Comparison of ENCODE assay signal across 8 cellular contexts in genomic region chr12:56487448-56488040, GRCh38. TPM values are rescaled to one million over a fixed set of nuclear protein-coding genes. Genes with fewer than 3 reads are reported as not detected.
DNase-seq lines count a peak whose midpoint lies in the region; ATAC-seq and TF ChIP-seq lines count a peak whose summit lies in the region.

No MANE protein-coding gene starts in this region.

- TF ChIP-seq CTCF in BJ (IDR thresholded peaks at IDR 0.05; ENCODE audit: insufficient read depth, low read depth, low read length) (no peak), fibroblast of lung (conservative IDR thresholded peaks at IDR 0.05 in 1 of 2, IDR thresholded peaks at IDR 0.05 in 1 of 2; ENCODE audit: low read depth in 1 of 2, low read length in 2 of 2) (no peak)

- no peaks in the 10 kb centered on the region for H4K20me1 ChIP-seq in fibroblast of lung (ENCODE audit: control insufficient read depth, extremely low read depth, insufficient read depth, low read length)

- no peak overlapping the region for H3K27ac Mint-ChIP-seq in activated CD4-positive, alpha-beta memory T cell treated with anti-CD3 and anti-CD28 coated beads, Interleukin-2, amount 10 ng/mL, durations not matched to agents 7 days and 5 days
- no peak overlapping the region for H3K27ac Mint-ChIP-seq in natural killer cell treated with Interleukin-12 subunit alpha and Interleukin-12 subunit beta and Interleukin-15 and Interleukin-18, amount 100 ng/mL, for 72 hours

- H3K27ac ChIP-seq in HUES64 (ENCODE audit: low read depth, low read length) (no peak overlapping the region), fibroblast of lung (ENCODE audit: insufficient read depth, low read length) (no peak overlapping the region)

- H3K27me3 Mint-ChIP-seq in activated CD4-positive, alpha-beta memory T cell treated with anti-CD3 and anti-CD28 coated beads, Interleukin-2, amount 10 ng/mL, durations not matched to agents 7 days and 5 days = peaks cover 48% of the 10 kb centered on the region
- H3K27me3 Mint-ChIP-seq in natural killer cell treated with Interleukin-12 subunit alpha and Interleukin-12 subunit beta and Interleukin-15 and Interleukin-18, amount 100 ng/mL, for 72 hours = peaks cover 25 to 32% of the 10 kb centered on the region in 2 donors

- H3K9ac ChIP-seq in HUES64 (ENCODE audit: low read depth, low read length) (peak overlapping the region; percentile 16), fibroblast of lung (ENCODE audit: insufficient read depth, low read length) (no peak overlapping the region)

- H3K4me3 ChIP-seq in BJ (ENCODE audit: low read depth, low read length) (peak overlapping the region; percentile 52), HUES64 (ENCODE audit: low read length) (peak overlapping the region; percentile 72), fibroblast of lung (replicated peaks in 1 of 4; ENCODE audit: control extremely low read depth in 1 of 4, insufficient read depth in 1 of 4, low read depth in 3 of 4, low read length in 4 of 4) (peak overlapping the region; percentile 30 to 56 (median 41))

- DNase-seq in BJ (ENCODE audit: low read depth) (no peak), fibroblast of lung (ENCODE audit: low read depth in 2 of 2) (peak in 1 of 2 donors; percentile 6), NAMALWA (ENCODE audit: low spot score) (no peak), Kasumi-1 (lab: John Stamatoyannopoulos, UW) (no peak)
- peak; percentile 19 for DNase-seq in activated CD4-positive, alpha-beta memory T cell treated with anti-CD3 and anti-CD28 coated beads, Interleukin-2, amount 10 ng/mL, durations not matched to agents 7 days and 5 days
- no peak for DNase-seq in natural killer cell treated with Interleukin-12 subunit alpha and Interleukin-12 subunit beta and Interleukin-15 and Interleukin-18, amount 100 ng/mL, for 72 hours (ENCODE audit: low spot score)

- CTCF ChIA-PET in BJ (lab: Yijun Ruan, JAX) = interaction anchor here (1.2 kb wide), 1 partner anchor 18 kb away, joined by 3 read pairs; no protein-coding TSS in a partner anchor
- CTCF ChIA-PET in activated CD4-positive, alpha-beta memory T cell treated with anti-CD3 and anti-CD28 coated beads, Interleukin-2, amount 10 ng/mL, durations not matched to agents 7 days and 5 days (lab: Charles Lee) = interaction anchor here (1.2 kb wide), 1 partner anchor 23 kb away, joined by 3 read pairs; no protein-coding TSS in a partner anchor

- H3K4me1 ChIP-seq in HUES64 (ENCODE audit: insufficient read depth, low read length) (no peaks in the 10 kb centered on the region), fibroblast of lung (ENCODE audit: control insufficient read depth, extremely low read depth, insufficient read depth, low read length) (peaks cover 4% of the 10 kb centered on the region)

- H3K79me2 ChIP-seq in fibroblast of lung (ENCODE audit: control insufficient read depth, insufficient read depth, low read length) = no peaks in the 10 kb centered on the region

- no peaks in the 10 kb centered on the region for H3K36me3 Mint-ChIP-seq in activated CD4-positive, alpha-beta memory T cell treated with anti-CD3 and anti-CD28 coated beads, Interleukin-2, amount 10 ng/mL, durations not matched to agents 7 days and 5 days (ENCODE audit: low read depth)
- no peaks in the 10 kb centered on the region for H3K36me3 Mint-ChIP-seq in natural killer cell treated with Interleukin-12 subunit alpha and Interleukin-12 subunit beta and Interleukin-15 and Interleukin-18, amount 100 ng/mL, for 72 hours

- peak overlapping the region; percentile 71 for H3K4me3 Mint-ChIP-seq in activated CD4-positive, alpha-beta memory T cell treated with anti-CD3 and anti-CD28 coated beads, Interleukin-2, amount 10 ng/mL, durations not matched to agents 7 days and 5 days
- peak overlapping the region; percentile 85 for H3K4me3 Mint-ChIP-seq in natural killer cell treated with Interleukin-12 subunit alpha and Interleukin-12 subunit beta and Interleukin-15 and Interleukin-18, amount 100 ng/mL, for 72 hours

- peaks cover 6% of the 10 kb centered on the region; the same call in 1 of the 2 replicates for H3K9me3 ChIP-seq in HUES64 (ENCODE audit: insufficient read depth, low read depth, low read length)
- H3K9me3 ChIP-seq in fibroblast of lung (ENCODE audit: control insufficient read depth, insufficient read depth, low read depth, low read length) = no peaks in the 10 kb centered on the region

- H3K9me3 Mint-ChIP-seq in activated CD4-positive, alpha-beta memory T cell treated with anti-CD3 and anti-CD28 coated beads, Interleukin-2, amount 10 ng/mL, durations not matched to agents 7 days and 5 days = no peaks in the 10 kb centered on the region
- H3K9me3 Mint-ChIP-seq in natural killer cell treated with Interleukin-12 subunit alpha and Interleukin-12 subunit beta and Interleukin-15 and Interleukin-18, amount 100 ng/mL, for 72 hours = no peaks in the 10 kb centered on the region

- peaks cover 20% of the 10 kb centered on the region for H3K4me1 Mint-ChIP-seq in activated CD4-positive, alpha-beta memory T cell treated with anti-CD3 and anti-CD28 coated beads, Interleukin-2, amount 10 ng/mL, durations not matched to agents 7 days and 5 days
- H3K4me1 Mint-ChIP-seq in natural killer cell treated with Interleukin-12 subunit alpha and Interleukin-12 subunit beta and Interleukin-15 and Interleukin-18, amount 100 ng/mL, for 72 hours (ENCODE audit: low read depth in 2 of 2) = peaks cover 12 to 16% of the 10 kb centered on the region in 2 donors

- POLR2A ChIA-PET in BJ (lab: Charles Lee) = no interaction called here
- POLR2A ChIA-PET in activated CD4-positive, alpha-beta memory T cell treated with anti-CD3 and anti-CD28 coated beads, Interleukin-2, amount 10 ng/mL, durations not matched to agents 7 days and 5 days (lab: Charles Lee) = interaction anchor here (2.1 kb wide), 1 partner anchor 38 kb away, joined by 6 read pairs; the partner anchor contains the start of gene TIMELESS

- peak overlapping the region; percentile 53 for H2AFZ ChIP-seq in fibroblast of lung (ENCODE audit: low read length)

- peak overlapping the region; percentile 82 for H3K4me2 ChIP-seq in fibroblast of lung (ENCODE audit: extremely low read depth, insufficient read depth, low read length)

- peak; percentile 24 for ATAC-seq in GM19023 (IDR thresholded peaks at IDR 0.05; ENCODE audit: unreplicated experiment)
- ATAC-seq in natural killer cell treated with Interleukin-12 subunit alpha and Interleukin-12 subunit beta and Interleukin-15 and Interleukin-18, amount 100 ng/mL, for 72 hours = peak; percentile 5 to 57

- H3K27me3 ChIP-seq in BJ (ENCODE audit: control insufficient read depth, insufficient read depth, low read length) = peaks cover 6% of the 10 kb centered on the region
- peaks cover 58% of the 10 kb centered on the region for H3K27me3 ChIP-seq in HUES64 (ENCODE audit: insufficient read depth, low read length)
- peaks cover 41% of the 10 kb centered on the region for H3K27me3 ChIP-seq in fibroblast of lung (ENCODE audit: control insufficient read depth, insufficient read depth, low read length)

- H3K36me3 ChIP-seq in BJ (ENCODE audit: control insufficient read depth, insufficient read depth, low read length) = no peaks in the 10 kb centered on the region
- no peaks in the 10 kb centered on the region for H3K36me3 ChIP-seq in HUES64 (ENCODE audit: insufficient read depth, low read length)
- no peaks in the 10 kb centered on the region for H3K36me3 ChIP-seq in fibroblast of lung (ENCODE audit: control insufficient read depth, insufficient read depth, low read length)

- 7% methylated on average over 44 of the region's 44 CpGs for WGBS in HUES64

RNA-seq across cellular contexts. Expression of gene GLS2, which starts 0.4 kb away (rescaled TPM):
- polyA plus RNA-seq in BJ (2011; rRNA removed) = 0.13 and 0.18 TPM in 2 replicates
- polyA minus RNA-seq in BJ (2011; rRNA and poly(A)+ RNA removed) = 0.21 and 1.8 TPM in 2 replicates
- 5.5 TPM for polyA plus RNA-seq in HUES64 (2013, experiment 1 of 2)
- polyA plus RNA-seq in HUES64 (2013, experiment 2 of 2) = 6.8 TPM
- 1 to 10 TPM in 1 of 2 experiments, under 1 TPM in 1; 0.33 to 1.3 TPM for total RNA-seq in activated CD4-positive, alpha-beta memory T cell treated with anti-CD3 and anti-CD28 coated beads, Interleukin-2, amount 10 ng/mL, durations not matched to agents 7 days and 5 days
- total RNA-seq in fibroblast of lung = under 0.01 and 0.17 TPM in 2 replicates
- 0.03 and 0.08 TPM in 2 replicates for polyA plus RNA-seq in fibroblast of lung
- polyA plus RNA-seq in fibroblast of lung (2012) = 0.10 TPM in 1 of 2 replicates, not detected in the other
- 0.78 TPM in 1 of 2 replicates, not detected in the other for polyA minus RNA-seq in fibroblast of lung (ENCODE audit: low replicate concordance)
- under 1 TPM in 1 of 2 donors, not detected in 1; 0.17 TPM for total RNA-seq in natural killer cell treated with Interleukin-12 subunit alpha and Interleukin-12 subunit beta and Interleukin-15 and Interleukin-18, amount 100 ng/mL, for 72 hours

RNA-seq across cellular contexts. Expression of gene SPRYD4, which starts 19.2 kb away (rescaled TPM):
- 2.4 and 2.6 TPM in 2 replicates for polyA plus RNA-seq in BJ (2011; rRNA removed)
- 1.9 and 2.2 TPM in 2 replicates for polyA minus RNA-seq in BJ (2011; rRNA and poly(A)+ RNA removed)
- polyA plus RNA-seq in HUES64 (2013, experiment 1 of 2) = 1.9 TPM
- 1.5 TPM for polyA plus RNA-seq in HUES64 (2013, experiment 2 of 2)
- total RNA-seq in activated CD4-positive, alpha-beta memory T cell treated with anti-CD3 and anti-CD28 coated beads, Interleukin-2, amount 10 ng/mL, durations not matched to agents 7 days and 5 days = 1 to 10 TPM; 2.9 to 3.1 TPM
- total RNA-seq in fibroblast of lung = 1.0 and 1.7 TPM in 2 replicates
- 2.1 and 3.0 TPM in 2 replicates for polyA plus RNA-seq in fibroblast of lung
- 1.3 and 2.0 TPM in 2 replicates for polyA plus RNA-seq in fibroblast of lung (2012)
- polyA minus RNA-seq in fibroblast of lung (ENCODE audit: low replicate concordance) = 1.6 and 1.9 TPM in 2 replicates
- 1 to 10 TPM; 2.8 to 6.9 TPM for total RNA-seq in natural killer cell treated with Interleukin-12 subunit alpha and Interleukin-12 subunit beta and Interleukin-15 and Interleukin-18, amount 100 ng/mL, for 72 hours

RNA-seq across cellular contexts. Expression of gene MIP, which starts 33.1 kb away (rescaled TPM):
- polyA plus RNA-seq in BJ (2011; rRNA removed) = 0.10 and 0.12 TPM in 2 replicates
- not detected in 2 replicates for polyA minus RNA-seq in BJ (2011; rRNA and poly(A)+ RNA removed)
- polyA plus RNA-seq in HUES64 (2013, experiment 1 of 2) = 0.20 TPM
- not detected for polyA plus RNA-seq in HUES64 (2013, experiment 2 of 2)
- total RNA-seq in activated CD4-positive, alpha-beta memory T cell treated with anti-CD3 and anti-CD28 coated beads, Interleukin-2, amount 10 ng/mL, durations not matched to agents 7 days and 5 days = not detected
- total RNA-seq in fibroblast of lung = not detected in 2 replicates
- not detected in 2 replicates for polyA plus RNA-seq in fibroblast of lung
- polyA plus RNA-seq in fibroblast of lung (2012) = not detected in 2 replicates
- not detected in 2 replicates for polyA minus RNA-seq in fibroblast of lung (ENCODE audit: low replicate concordance)
- total RNA-seq in natural killer cell treated with Interleukin-12 subunit alpha and Interleukin-12 subunit beta and Interleukin-15 and Interleukin-18, amount 100 ng/mL, for 72 hours = under 1 TPM in 1 of 2 donors, not detected in 1; 0.75 TPM

RNA-seq across cellular contexts. Expression of gene RBMS2, which starts 34.1 kb away (rescaled TPM):
- 67.9 and 68.4 TPM in 2 replicates for polyA plus RNA-seq in BJ (2011; rRNA removed)
- 71.8 and 87.2 TPM in 2 replicates for polyA minus RNA-seq in BJ (2011; rRNA and poly(A)+ RNA removed)
- 4.4 TPM for polyA plus RNA-seq in HUES64 (2013, experiment 1 of 2)
- polyA plus RNA-seq in HUES64 (2013, experiment 2 of 2) = 5.9 TPM
- total RNA-seq in activated CD4-positive, alpha-beta memory T cell treated with anti-CD3 and anti-CD28 coated beads, Interleukin-2, amount 10 ng/mL, durations not matched to agents 7 days and 5 days = 1 to 10 TPM; 3.8 to 4.3 TPM
- total RNA-seq in fibroblast of lung = 11.3 and 23.1 TPM in 2 replicates
- polyA plus RNA-seq in fibroblast of lung = 66.9 and 76.2 TPM in 2 replicates
- polyA plus RNA-seq in fibroblast of lung (2012) = 31.1 and 37.3 TPM in 2 replicates
- polyA minus RNA-seq in fibroblast of lung (ENCODE audit: low replicate concordance) = 95.2 and 124 TPM in 2 replicates
- total RNA-seq in natural killer cell treated with Interleukin-12 subunit alpha and Interleukin-12 subunit beta and Interleukin-15 and Interleukin-18, amount 100 ng/mL, for 72 hours = 1 to 10 TPM; 1.5 to 2.9 TPM

RNA-seq across cellular contexts. Expression of gene TIMELESS, which starts 38.3 kb away (rescaled TPM):
- 2.3 and 2.9 TPM in 2 replicates for polyA plus RNA-seq in BJ (2011; rRNA removed)
- 2.9 and 3.9 TPM in 2 replicates for polyA minus RNA-seq in BJ (2011; rRNA and poly(A)+ RNA removed)
- 63.8 TPM for polyA plus RNA-seq in HUES64 (2013, experiment 1 of 2)
- polyA plus RNA-seq in HUES64 (2013, experiment 2 of 2) = 62.1 TPM
- 10 to 100 TPM; 44.1 to 45.6 TPM for total RNA-seq in activated CD4-positive, alpha-beta memory T cell treated with anti-CD3 and anti-CD28 coated beads, Interleukin-2, amount 10 ng/mL, durations not matched to agents 7 days and 5 days
- total RNA-seq in fibroblast of lung = 3.6 and 5.9 TPM in 2 replicates
- 1.2 and 3.8 TPM in 2 replicates for polyA plus RNA-seq in fibroblast of lung
- polyA plus RNA-seq in fibroblast of lung (2012) = 6.4 and 18.6 TPM in 2 replicates
- polyA minus RNA-seq in fibroblast of lung (ENCODE audit: low replicate concordance) = 5.0 and 15.0 TPM in 2 replicates
- 10 to 100 TPM; 29.8 to 80.6 TPM for total RNA-seq in natural killer cell treated with Interleukin-12 subunit alpha and Interleukin-12 subunit beta and Interleukin-15 and Interleukin-18, amount 100 ng/mL, for 72 hours
